In the genomic region with DNA sequence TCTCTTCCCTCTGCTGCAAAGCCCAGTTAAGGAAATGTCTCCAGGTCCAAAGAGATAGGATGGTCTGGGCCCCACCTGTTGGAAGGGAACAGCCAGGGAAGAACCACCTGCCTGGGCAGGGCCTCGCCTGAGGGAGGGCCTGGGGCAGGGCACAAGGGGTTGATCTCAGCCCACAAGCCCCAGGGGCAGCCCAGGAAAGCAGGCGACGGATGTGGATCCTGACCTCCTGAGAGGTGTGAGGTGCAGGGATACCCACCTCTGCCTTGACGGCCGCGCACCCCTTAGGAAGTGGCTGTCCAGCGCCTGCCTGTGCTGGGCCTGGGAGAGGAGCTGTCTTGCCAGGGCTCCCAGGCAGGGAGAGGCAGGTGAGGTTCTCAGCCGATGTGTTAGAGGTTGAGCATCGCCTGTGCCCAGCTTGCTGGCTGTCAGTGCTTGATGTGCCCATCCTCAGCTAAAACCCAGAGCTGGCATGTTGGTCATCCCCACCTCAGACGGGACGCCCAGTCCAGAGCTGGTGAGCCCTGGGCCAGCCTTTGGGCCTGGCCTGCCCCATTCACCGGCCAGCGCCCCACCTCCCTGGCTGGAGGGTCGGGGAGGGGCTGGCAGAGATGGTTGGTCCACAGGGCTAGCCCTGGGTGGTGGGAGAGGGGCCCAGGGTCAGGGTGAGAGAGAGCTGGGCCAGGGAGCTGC, we compare ENCODE assay signal across 9 cellular contexts. TPM values are rescaled to one million over a fixed set of nuclear protein-coding genes. Genes with fewer than 3 reads are reported as not detected.
DNase-seq lines count a peak whose midpoint lies in the region; ATAC-seq, FAIRE-seq and TF ChIP-seq lines count a peak whose summit lies in the region.
"Had no signal": no experiment of that assay in that cellular context is flagged by ENCODE, and none has a peak within 500 bp of the region (broad histone marks: within the 10 kb centered on the region; RNA-seq: fewer than 3 reads in every experiment).

No MANE protein-coding gene starts in this region.

- H3K36me3 Mint-ChIP-seq in T-cell = peaks cover 2% of the 10 kb centered on the region

- peak overlapping the region in 5 of 10 donors; percentile 66 to 77 (median 70) for H3K4me3 ChIP-seq in heart right ventricle
- H3K4me3 ChIP-seq in rectal smooth muscle tissue (ENCODE audit: low read length) = peak overlapping the region; percentile 69
- no peak overlapping the region for H3K4me3 ChIP-seq in SJCRH30

- intact Hi-C loops in heart right ventricle (cut with DNase I) = no loop called here

- peaks cover 14 to 20% (median 19%) of the 10 kb centered on the region in 3 donors for H3K4me1 Mint-ChIP-seq in T-cell

- FAIRE-seq in frontal cortex (lab: Jason Lieb, UNC) = no peak

- POLR2A ChIA-PET in T-cell (lab: Charles Lee) = interaction anchor here (0.6 to 2.8 kb wide), 3 partner anchors 10 to 15 kb away, joined by 3 to 31 read pairs (median 7); partner anchors contain the start of gene AMDHD2 (in 2 of the 2)

- H3K9me3 ChIP-seq in heart right ventricle (no peaks in the 10 kb centered on the region), SJCRH30 (replicated peaks) (no peaks in the 10 kb centered on the region)

- ATAC-seq in T-cell (replicated peaks in 1 of 4) = no peak
- no peak for ATAC-seq in heart right ventricle
- no peak for ATAC-seq in HG03139 (IDR thresholded peaks at IDR 0.05; ENCODE audit: unreplicated experiment)
- no peak for ATAC-seq in HG02678 (IDR thresholded peaks at IDR 0.05; ENCODE audit: unreplicated experiment)

- H3K9ac ChIP-seq in rectal smooth muscle tissue (ENCODE audit: low read length) = peak overlapping the region; percentile 74

- H3K27me3 Mint-ChIP-seq in T-cell = no peaks in the 10 kb centered on the region

- H3K4me3 Mint-ChIP-seq in T-cell = peak overlapping the region; percentile 93 to 97 (median 96)

- CTCF ChIA-PET in T-cell (lab: Charles Lee) = interaction anchor here (0.6 to 0.7 kb wide), 2 partner anchors 491 to 1432 kb away, joined by 3 to 4 read pairs; no protein-coding TSS in a partner anchor

- 85 to 91% methylated on average over 14 of the region's 14 CpGs for WGBS in heart right ventricle, 2 donors

- H3K27ac ChIP-seq in heart right ventricle (peak overlapping the region in 9 of 10 donors; percentile 78 to 94 (median 85)), rectal smooth muscle tissue (ENCODE audit: low read depth, low read length) (peak overlapping the region; percentile 88), SJCRH30 (no peak overlapping the region)

- peak; percentile 15 for DNase-seq in ELF-1 (ENCODE audit: low read depth, low spot score)
- no peak for DNase-seq in T-cell
- no peak for DNase-seq in heart right ventricle
- DNase-seq in SJCRH30 = no peak
- DNase-seq in frontal cortex (ENCODE audit: low spot score in 2 of 2) = no peak
- DNase-seq: NCI-H82 had no signal

- H3K4me1 ChIP-seq in heart right ventricle = peaks cover 0 to 26% (median 12%) of the 10 kb centered on the region in 9 donors
- peaks cover 6% of the 10 kb centered on the region for H3K4me1 ChIP-seq in rectal smooth muscle tissue (ENCODE audit: control insufficient read depth, insufficient read depth, low read length)
- peaks cover 10% of the 10 kb centered on the region; the same call in 1 of the 2 replicates for H3K4me1 ChIP-seq in SJCRH30

- H3K36me3 ChIP-seq in heart right ventricle (peaks cover 0 to 48% (median 11%) of the 10 kb centered on the region in 9 donors), rectal smooth muscle tissue (ENCODE audit: control insufficient read depth, insufficient read depth, low read length) (peaks cover 12% of the 10 kb centered on the region), SJCRH30 (no peaks in the 10 kb centered on the region)

- H3K27me3 ChIP-seq in heart right ventricle (no peaks in the 10 kb centered on the region), rectal smooth muscle tissue (ENCODE audit: control insufficient read depth, insufficient read depth, low read length) (no peaks in the 10 kb centered on the region), SJCRH30 (no peaks in the 10 kb centered on the region)

- TF ChIP-seq CTCF in heart right ventricle (IDR thresholded peaks at IDR 0.05) = no peak

- peak overlapping the region in 1 of 2 donors; percentile 98 for H3K27ac Mint-ChIP-seq in T-cell

- H3K9me3 Mint-ChIP-seq in T-cell = no peaks in the 10 kb centered on the region

RNA-seq across cellular contexts. Expression of gene CEMP1, which starts 0.4 kb away (rescaled TPM):
- 1 to 10 TPM in 3 of 5 donors, under 1 TPM in 1, not detected in 1; 0.26 to 3.1 (median 1.1) TPM for total RNA-seq in T-cell
- total RNA-seq in heart right ventricle = not detected
- polyA plus RNA-seq in heart right ventricle = under 1 TPM; 0.20 to 0.44 TPM
- total RNA-seq in SJCRH30 (2014; rRNA removed; shearing (Covaris generic)) = not detected in 2 replicates
- 0.41 TPM for total RNA-seq in frontal cortex

RNA-seq across cellular contexts. Expression of gene PDPK1, which starts 7.0 kb away (rescaled TPM):
- total RNA-seq in T-cell = 10 to 100 TPM; 49.8 to 68.4 (median 67.3) TPM
- 10 to 100 TPM; 31.3 to 47.7 (median 38.3) TPM for total RNA-seq in heart right ventricle
- 10 to 100 TPM; 11.0 to 17.4 TPM for polyA plus RNA-seq in heart right ventricle
- 27.9 and 28.0 TPM in 2 replicates for total RNA-seq in SJCRH30 (2014; rRNA removed; shearing (Covaris generic))
- total RNA-seq in frontal cortex = 28.5 TPM

RNA-seq across cellular contexts. Expression of gene AMDHD2, which starts 10.6 kb away (rescaled TPM):
- total RNA-seq in T-cell = 100 to 1,000 TPM; 104 to 215 (median 122) TPM
- 10 to 100 TPM in 5 of 10 donors, 1 to 10 TPM in 5; 7.1 to 20.1 (median 9.4) TPM for total RNA-seq in heart right ventricle
- 10 to 100 TPM; 12.2 to 20.8 TPM for polyA plus RNA-seq in heart right ventricle
- 14.8 and 16.1 TPM in 2 replicates for total RNA-seq in SJCRH30 (2014; rRNA removed; shearing (Covaris generic))
- 11.4 TPM for total RNA-seq in frontal cortex

RNA-seq across cellular contexts. Expression of gene ATP6V0C, which starts 17.0 kb away (rescaled TPM):
- total RNA-seq in T-cell = 100 to 1,000 TPM; 122 to 161 (median 128) TPM
- 100 to 1,000 TPM; 104 to 209 (median 130) TPM for total RNA-seq in heart right ventricle
- polyA plus RNA-seq in heart right ventricle = 100 to 1,000 TPM in 1 of 2 donors, 10 to 100 TPM in 1; 58.5 to 243 TPM
- total RNA-seq in SJCRH30 (2014; rRNA removed; shearing (Covaris generic)) = 28.7 and 28.8 TPM in 2 replicates
- 10.6 TPM for total RNA-seq in frontal cortex

RNA-seq across cellular contexts. Expression of gene TBC1D24, which starts 55.8 kb away (rescaled TPM):
- total RNA-seq in T-cell = 10 to 100 TPM in 3 of 5 donors, 1 to 10 TPM in 2; 8.3 to 22.2 (median 10.7) TPM
- total RNA-seq in heart right ventricle = 10 to 100 TPM in 4 of 10 donors, 1 to 10 TPM in 6; 6.2 to 14.9 (median 9.2) TPM
- 1 to 10 TPM; 3.4 to 5.4 TPM for polyA plus RNA-seq in heart right ventricle
- 19.8 and 21.8 TPM in 2 replicates for total RNA-seq in SJCRH30 (2014; rRNA removed; shearing (Covaris generic))
- 24.5 TPM for total RNA-seq in frontal cortex
